12 cellular contexts compared by ENCODE assay signal in genomic region chr3:46986782-46987484, GRCh38. TPM values are rescaled to one million over a fixed set of nuclear protein-coding genes. Genes with fewer than 3 reads are reported as not detected.
DNase-seq lines count a peak whose midpoint lies in the region; ATAC-seq and TF ChIP-seq lines count a peak whose summit lies in the region.
"Had no signal": no experiment of that assay in that cellular context is flagged by ENCODE, and none has a peak within 500 bp of the region (broad histone marks: within the 10 kb centered on the region; RNA-seq: fewer than 3 reads in every experiment).

No MANE protein-coding gene starts in this region.

- no peak overlapping the region for H4K91ac ChIP-seq in IMR-90 (ENCODE audit: insufficient read depth, low read depth, low read length)

- no peak for DNase-seq in CD8-positive, alpha-beta memory T cell
- no peak for DNase-seq in IMR-90
- DNase-seq in amniotic epithelial cell (ENCODE audit: low read depth): peak; percentile 60
- DNase-seq in nephron progenitor cell: no peak
- DNase-seq in GM10266 (ENCODE audit: extremely low spot score): no peak
- no peak for DNase-seq in amniotic stem cell (lab: John Stamatoyannopoulos, UW)
- no peak for DNase-seq in omental fat pad (ENCODE audit: low spot score)
- DNase-seq: DMS79, NCI-H1436, SHP77 treated with DMSO at 0.1 percent for 48 hours had no signal

- H2BK5ac ChIP-seq in IMR-90 (ENCODE audit: low read depth, low read length, poor library complexity, severe bottlenecking): no peak overlapping the region

- H3K18ac ChIP-seq in IMR-90 (ENCODE audit: low read depth, low read length): no peak overlapping the region

- peak overlapping the region; percentile 73 to 96 (median 90) for H3K27ac Mint-ChIP-seq in CD8-positive, alpha-beta memory T cell
- H3K27ac Mint-ChIP-seq in nephron progenitor cell: no peak overlapping the region
- H3K27ac Mint-ChIP-seq: nephron had no signal

- H2AK9ac ChIP-seq in IMR-90 (replicated peaks; ENCODE audit: low read depth, low read length, poor library complexity): no peak overlapping the region

- H3K9me1 ChIP-seq in IMR-90 (ENCODE audit: insufficient read depth, low read length): peaks cover 5% of the 10 kb centered on the region

- in situ Hi-C loops in IMR-90 (cut with MboI; ENCODE audit: low sequenced_read_pairs): no loop called here

- no TSS peak for BruUV-seq in IMR-90 (replicated peaks; lab: Mats Ljungman, UMichigan)

- H3K4me2 ChIP-seq in IMR-90 (ENCODE audit: low read depth, low read length): no peak overlapping the region

- no peak for TF ChIP-seq POLR2A in IMR-90 (IDR thresholded peaks at IDR 0.05; ENCODE audit: low read depth, low read length)

- H2AK5ac ChIP-seq in IMR-90 (ENCODE audit: low read depth, low read length): no peak overlapping the region

- H3K27me3 Mint-ChIP-seq in CD8-positive, alpha-beta memory T cell: no peaks in the 10 kb centered on the region
- peaks cover 4% of the 10 kb centered on the region for H3K27me3 Mint-ChIP-seq in nephron progenitor cell (ENCODE audit: low read depth, poor library complexity)

- no peak overlapping the region for H4K5ac ChIP-seq in IMR-90 (ENCODE audit: low read depth, low read length)

- H3K9me3 Mint-ChIP-seq in CD8-positive, alpha-beta memory T cell: no peaks in the 10 kb centered on the region
- H3K9me3 Mint-ChIP-seq in nephron progenitor cell: no peaks in the 10 kb centered on the region
- H3K9me3 Mint-ChIP-seq: nephron had no signal

- TF ChIP-seq RAD21 in IMR-90 (IDR thresholded peaks at IDR 0.05; ENCODE audit: low read length): no peak

- H4K8ac ChIP-seq in IMR-90 (ENCODE audit: low read depth in 2 of 2, low read length in 2 of 2): no peak overlapping the region

- peak overlapping the region; percentile 84 for H3K27ac ChIP-seq in CD8-positive, alpha-beta memory T cell (ENCODE audit: low read depth, low read length)
- no peak overlapping the region for H3K27ac ChIP-seq in IMR-90 (ENCODE audit: insufficient read depth, low read length)
- peak overlapping the region; percentile 56 to 71 for H3K27ac ChIP-seq in mucosa of rectum (ENCODE audit: low read depth in 2 of 2, low read length in 2 of 2)

- H3K4ac ChIP-seq in IMR-90 (ENCODE audit: low read depth, low read length): no peak overlapping the region

- H3K9ac ChIP-seq in IMR-90 (ENCODE audit: low read depth, low read length) (no peak overlapping the region), mucosa of rectum (ENCODE audit: low read depth in 1 of 2, low read length in 2 of 2) (peak overlapping the region in 1 of 2 donors; percentile 39)

- no peak overlapping the region for H3K56ac ChIP-seq in IMR-90 (ENCODE audit: extremely low read depth, insufficient read depth, low read length)

- H3K4me3 Mint-ChIP-seq in CD8-positive, alpha-beta memory T cell: peak overlapping the region; percentile 74 to 90 (median 83)
- no peak overlapping the region for H3K4me3 Mint-ChIP-seq in nephron progenitor cell
- H3K4me3 Mint-ChIP-seq: nephron had no signal

- peak overlapping the region; percentile 53 for H3K4me3 ChIP-seq in CD8-positive, alpha-beta memory T cell (ENCODE audit: low read length)
- H3K4me3 ChIP-seq in IMR-90 (ENCODE audit: insufficient read depth, low read depth, low read length) (no peak overlapping the region), mucosa of rectum (ENCODE audit: low read length in 2 of 2) (peak overlapping the region; percentile 3 to 49)

- dilution Hi-C loops in IMR-90 (cut with HindIII; ENCODE audit: low sequenced_read_pairs, unreplicated experiment): no loop called here

- H3K14ac ChIP-seq in IMR-90 (replicated peaks; ENCODE audit: low read depth, low read length): no peak overlapping the region

- H3K36me3 Mint-ChIP-seq in CD8-positive, alpha-beta memory T cell: peaks cover 0 to 42% (median 5%) of the 10 kb centered on the region in 3 donors
- H3K36me3 Mint-ChIP-seq in nephron progenitor cell (ENCODE audit: low read depth): no peaks in the 10 kb centered on the region

- ATAC-seq in IMR-90 (ENCODE audit: low read depth) (peak; percentile 27), omental fat pad (ENCODE audit: low FRiP score) (no peak)

- H2BK15ac ChIP-seq in IMR-90 (ENCODE audit: low read depth, low read length): no peak overlapping the region; the same call in 2 of the 3 replicates

- CTCF ChIA-PET in CD8-positive, alpha-beta memory T cell (lab: Charles Lee): interaction anchor here (1.4 to 2.5 kb wide), 5 partner anchors 10 to 77 kb away, joined by 4 to 13 read pairs (median 6); partner anchors contain the start of gene CCDC12
- CTCF ChIA-PET in IMR-90 (lab: Yijun Ruan, JAX): no interaction called here

- no peak for TF ChIP-seq CTCF in IMR-90 (conservative IDR thresholded peaks at IDR 0.05; ENCODE audit: low read depth, low read length)
- no peak for TF ChIP-seq CTCF in nephron progenitor cell (IDR thresholded peaks at IDR 0.05)
- no peak for TF ChIP-seq CTCF in GM10266 (IDR thresholded peaks at IDR 0.05; ENCODE audit: control insufficient read depth, insufficient read depth, low read depth, missing control alignments)
- no peak for TF ChIP-seq CTCF in omental fat pad (IDR thresholded peaks at IDR 0.05)

- no peaks in the 10 kb centered on the region for H4K20me1 ChIP-seq in IMR-90 (ENCODE audit: insufficient read depth, low read length)

- H3K4me1 Mint-ChIP-seq in CD8-positive, alpha-beta memory T cell: peaks cover 71 to 91% (median 80%) of the 10 kb centered on the region in 3 donors
- peaks cover 40% of the 10 kb centered on the region for H3K4me1 Mint-ChIP-seq in nephron progenitor cell

- H2BK20ac ChIP-seq in IMR-90 (ENCODE audit: low read depth, low read length): no peak overlapping the region

- no peaks in the 10 kb centered on the region for H3K9me3 ChIP-seq in CD8-positive, alpha-beta memory T cell (ENCODE audit: low read length)
- H3K9me3 ChIP-seq in IMR-90 (ENCODE audit: control insufficient read depth, insufficient read depth, low read length): no peaks in the 10 kb centered on the region
- H3K9me3 ChIP-seq in mucosa of rectum (ENCODE audit: control insufficient read depth in 2 of 2, low read length in 2 of 2): no peaks in the 10 kb centered on the region

- 100% methylated on average over 1 of the region's 3 CpGs; no CpG with 5 or more reads in 1 of the 2 experiments for WGBS in IMR-90 (ENCODE audit: extremely low coverage in 2 of 2, insufficient read length in 1 of 2), 2 experiments

- H2AFZ ChIP-seq in IMR-90 (replicated peaks; ENCODE audit: low read length, poor library complexity): no peak overlapping the region

- H3K36me3 ChIP-seq in CD8-positive, alpha-beta memory T cell (ENCODE audit: insufficient read depth, low read length): peaks cover 21% of the 10 kb centered on the region
- H3K36me3 ChIP-seq in IMR-90 (ENCODE audit: control insufficient read depth, insufficient read depth, low read length) (no peaks in the 10 kb centered on the region; the same call in 1 of the 2 replicates), mucosa of rectum (ENCODE audit: control insufficient read depth in 2 of 2, insufficient read depth in 2 of 2, low read length in 2 of 2) (peaks cover 5 to 8% of the 10 kb centered on the region in 2 donors)

- H3K4me1 ChIP-seq in CD8-positive, alpha-beta memory T cell (ENCODE audit: insufficient read depth, low read length): peaks cover 73% of the 10 kb centered on the region
- H3K4me1 ChIP-seq in IMR-90 (ENCODE audit: control insufficient read depth, insufficient read depth, low read length) (no peaks in the 10 kb centered on the region), mucosa of rectum (ENCODE audit: control insufficient read depth in 2 of 2, insufficient read depth in 2 of 2, low read length in 2 of 2) (peaks cover 28 to 41% of the 10 kb centered on the region in 2 donors)

- no peaks in the 10 kb centered on the region for H3K27me3 ChIP-seq in CD8-positive, alpha-beta memory T cell (ENCODE audit: insufficient read depth, low read length, poor library complexity, severe bottlenecking)
- H3K27me3 ChIP-seq in IMR-90 (ENCODE audit: control insufficient read depth, insufficient read depth, low read length): no peaks in the 10 kb centered on the region
- no peaks in the 10 kb centered on the region for H3K27me3 ChIP-seq in mucosa of rectum (ENCODE audit: control insufficient read depth in 2 of 2, insufficient read depth in 2 of 2, low read length in 2 of 2)

- POLR2A ChIA-PET in CD8-positive, alpha-beta memory T cell (lab: Charles Lee): interaction anchor here (1.0 to 1.8 kb wide), 5 partner anchors 8 to 177 kb away, joined by 3 to 9 read pairs (median 4); partner anchors contain the start of genes CCDC12, NBEAL2 and SETD2
- POLR2A ChIA-PET in IMR-90 (lab: Charles Lee; ENCODE audit: unreplicated experiment): no interaction called here

- no peak overlapping the region for H2BK120ac ChIP-seq in IMR-90 (ENCODE audit: low read depth, low read length)

- H3K79me1 ChIP-seq in IMR-90 (ENCODE audit: low read depth in 1 of 2, low read length in 2 of 2): no peaks in the 10 kb centered on the region

- H3K23ac ChIP-seq in IMR-90 (ENCODE audit: low read depth, low read length): no peak overlapping the region

- intact Hi-C loops in IMR-90 (cut with micrococcal nuclease): no loop called here

TF ChIP-seq in IMR-90, 13 proteins besides CTCF, POLR2A, EP300 and RAD21:
- TF ChIP-seq RCOR1 (IDR thresholded peaks at IDR 0.05; ENCODE audit: insufficient replicate concordance, low read length) (no peak), CEBPB (IDR thresholded peaks at IDR 0.05; ENCODE audit: low read depth, low read length) (no peak)
TF ChIP-seq in IMR-90: peak in this region for 0.

RNA-seq across cellular contexts. Expression of gene NBEAL2, which starts 7.5 kb away (rescaled TPM):
- 10 to 100 TPM; 76.2 to 83.5 TPM for total RNA-seq in CD8-positive, alpha-beta memory T cell
- 12.8 TPM for polyA plus RNA-seq in CD8-positive, alpha-beta memory T cell
- total RNA-seq in IMR-90 (2012; rRNA removed) (2.2 TPM in 2 replicates), omental fat pad (100 to 1,000 TPM in 1 of 4 donors, 10 to 100 TPM in 3; 17.4 to 113 (median 33.6) TPM)
- 11.7 and 12.5 TPM in 2 replicates for polyA plus RNA-seq in IMR-90 (2012; rRNA removed)
- 5.6 and 8.2 TPM in 2 replicates for polyA plus RNA-seq in IMR-90 (2012; cell fraction: cytosol; rRNA removed)
- 80.3 and 267 TPM in 2 replicates for polyA plus RNA-seq in IMR-90 (2012; cell fraction: nucleus; rRNA removed; ENCODE audit: low replicate concordance)

RNA-seq across cellular contexts. Expression of gene CCDC12, which starts 10.4 kb away (rescaled TPM):
- 10 to 100 TPM; 56.4 to 59.8 TPM for total RNA-seq in CD8-positive, alpha-beta memory T cell
- 114 TPM for polyA plus RNA-seq in CD8-positive, alpha-beta memory T cell
- total RNA-seq in IMR-90 (2012; rRNA removed) (15.2 and 21.7 TPM in 2 replicates), omental fat pad (10 to 100 TPM; 30.8 to 61.5 (median 45.4) TPM)
- polyA plus RNA-seq in IMR-90 (2012; rRNA removed): 35.1 and 41.7 TPM in 2 replicates
- 43.9 and 71.8 TPM in 2 replicates for polyA plus RNA-seq in IMR-90 (2012; cell fraction: cytosol; rRNA removed)
- polyA plus RNA-seq in IMR-90 (2012; cell fraction: nucleus; rRNA removed; ENCODE audit: low replicate concordance): 52.4 and 55.2 TPM in 2 replicates
